ENCODE assay signal across 33 cellular contexts in genomic region chr6:68695838-68696237, GRCh38.
"Had no signal": no experiment of that assay in that cellular context is flagged by ENCODE, and none has a peak within 500 bp of the region (broad histone marks: within the 10 kb centered on the region; RNA-seq: fewer than 3 reads in every experiment).

No MANE protein-coding gene starts in this region.

- H3K27ac ChIP-seq: adrenal gland, body of pancreas, PC-9, RWPE1, WERI-Rb-1 had no signal

- H3K4me1 Mint-ChIP-seq: activated CD4-positive, alpha-beta T cell treated with anti-CD3 and anti-CD28 coated beads for 36 hours; activated CD4-positive, alpha-beta T cell treated with anti-CD3 and anti-CD28 coated beads, Interleukin-2, amount 10 ng/mL, durations not matched to agents 7 days and 5 days had no signal

- H3K9me3 Mint-ChIP-seq: activated CD4-positive, alpha-beta T cell treated with anti-CD3 and anti-CD28 coated beads, Interleukin-2, amount 10 ng/mL, durations not matched to agents 7 days and 5 days; activated naive CD4-positive, alpha-beta T cell treated with anti-CD3 and anti-CD28 coated beads for 36 hours; activated naive CD4-positive, alpha-beta T cell treated with anti-CD3 and anti-CD28 coated beads, Interleukin-2, amount 50 U/mL, for 72 hours; activated T-cell treated with anti-CD3 and anti-CD28 coated beads, Interleukin-2, amount 50 U/mL, for 24 hours; activated T-helper 2 cell treated with anti-CD3 and anti-CD28 coated beads, Interferon-gamma antibody, Interleukin-2, Interleukin-4, amounts not matched to agents 10 μg/mL and 5 μg/mL and 100 μg/mL, durations not matched to agents 14 hours and 24 hours and 36 hours had no signal

- H3K4me3 Mint-ChIP-seq: activated CD4-positive, alpha-beta T cell treated with anti-CD3 and anti-CD28 coated beads for 36 hours; activated CD4-positive, alpha-beta T cell treated with anti-CD3 and anti-CD28 coated beads, Interleukin-2, amount 10 ng/mL, durations not matched to agents 7 days and 5 days; activated CD8-positive, alpha-beta T cell treated with anti-CD3 and anti-CD28 coated beads, Interleukin-2, amount 10 ng/mL, durations not matched to agents 7 days and 5 days; activated naive CD4-positive, alpha-beta T cell treated with anti-CD3 and anti-CD28 coated beads for 36 hours; activated T-cell treated with anti-CD3 and anti-CD28 coated beads, Interleukin-2, amount 50 U/mL, for 24 hours had no signal

- H3K36me3 ChIP-seq: adrenal gland, WERI-Rb-1 had no signal

- H3K27me3 Mint-ChIP-seq: activated CD4-positive, alpha-beta T cell treated with anti-CD3 and anti-CD28 coated beads for 36 hours; activated CD4-positive, alpha-beta T cell treated with anti-CD3 and anti-CD28 coated beads, Interleukin-2, amount 10 ng/mL, durations not matched to agents 7 days and 5 days; activated T-cell treated with anti-CD3 and anti-CD28 coated beads, Interleukin-2, amount 50 U/mL, for 24 hours had no signal

- H2AFZ ChIP-seq: PC-9 had no signal

- H3K27ac Mint-ChIP-seq: activated CD4-positive, alpha-beta T cell treated with anti-CD3 and anti-CD28 coated beads for 36 hours; activated CD4-positive, alpha-beta T cell treated with anti-CD3 and anti-CD28 coated beads, Interleukin-2, amount 10 ng/mL, durations not matched to agents 7 days and 5 days; activated CD8-positive, alpha-beta T cell treated with anti-CD3 and anti-CD28 coated beads, Interleukin-2, amount 10 ng/mL, durations not matched to agents 7 days and 5 days; activated naive CD4-positive, alpha-beta T cell treated with anti-CD3 and anti-CD28 coated beads for 36 hours; activated naive CD4-positive, alpha-beta T cell treated with anti-CD3 and anti-CD28 coated beads, Interleukin-2, amount 50 U/mL, for 72 hours; activated T-cell treated with anti-CD3 and anti-CD28 coated beads, Interleukin-2, amount 50 U/mL, for 24 hours; activated T-helper 2 cell treated with anti-CD3 and anti-CD28 coated beads, Interferon-gamma antibody, Interleukin-2, Interleukin-4, amounts not matched to agents 10 μg/mL and 5 μg/mL and 100 μg/mL, durations not matched to agents 14 hours and 24 hours and 36 hours had no signal

- H3K27me3 ChIP-seq: adrenal gland, body of pancreas had no signal

- ATAC-seq: activated CD4-positive, alpha-beta T cell treated with anti-CD3 and anti-CD28 coated beads for 36 hours; activated CD8-positive, alpha-beta T cell treated with anti-CD3 and anti-CD28 coated beads, Interleukin-2, amount 10 ng/mL, durations not matched to agents 7 days and 5 days; activated naive CD4-positive, alpha-beta T cell treated with anti-CD3 and anti-CD28 coated beads, Interleukin-2, amount 50 U/mL, for 72 hours; body of pancreas; Right ventricle myocardium inferior; SK-N-SH treated with all-trans-retinoic acid at 6 μM for 48 hours had no signal

- DNase-seq: activated CD4-positive, alpha-beta T cell treated with anti-CD3 and anti-CD28 coated beads for 36 hours; activated CD4-positive, alpha-beta T cell treated with anti-CD3 and anti-CD28 coated beads, Interleukin-2, amount 10 ng/mL, durations not matched to agents 7 days and 5 days; activated CD4-positive, alpha-beta T cell treated with anti-CD3 and anti-CD28 coated beads, Interleukin-2, amount 50 U/mL, for 48 hours; activated CD8-positive, alpha-beta T cell treated with anti-CD3 and anti-CD28 coated beads, Interleukin-2, amount 10 ng/mL, durations not matched to agents 7 days and 5 days; activated gamma-delta T cell; activated naive CD4-positive, alpha-beta T cell treated with anti-CD3 and anti-CD28 coated beads for 36 hours; activated T-cell treated with anti-CD3 and anti-CD28 coated beads, Interleukin-2, amount 50 U/mL, for 24 hours; adrenal gland; body of pancreas; caudate nucleus; cerebellar nuclear complex; NCI-H1105; NCI-H1417 treated with DMSO at 0.1 percent for 48 hours; NCI-H187 treated with DMSO at 0.1 percent for 48 hours; NCI-H2081; NCI-H2171 treated with DMSO at 0.1 percent for 48 hours; NCI-H226; NCI-H446 treated with DMSO at 0.1 percent for 48 hours; NCI-H524; NCI-H69; NK-92 treated with Interleukin-12 subunit alpha and Interleukin-12 subunit beta, amount 100 ng/mL, for 24 hours; PC-9; SIG-M5; SW 1271; T-helper 1 cell; T-helper 2 cell; T-helper 9 cell; WERI-Rb-1 had no signal

- H3K4me3 ChIP-seq: adrenal gland, body of pancreas, PC-9 had no signal

- H3K9me3 ChIP-seq: adrenal gland, body of pancreas had no signal

- H3K4me2 ChIP-seq: PC-9 had no signal

- H3K36me3 Mint-ChIP-seq: activated naive CD4-positive, alpha-beta T cell treated with anti-CD3 and anti-CD28 coated beads, Interleukin-2, amount 50 U/mL, for 72 hours had no signal

- H3K4me1 ChIP-seq: body of pancreas had no signal
